Comparison of ENCODE assay signal across 1 cellular context in genomic region chrX:71652405-71652804, GRCh38.
TF ChIP-seq lines count a peak whose summit lies in the region.

No MANE protein-coding gene starts in this region.

TF ChIP-seq in neural cell, 6 proteins besides CTCF, POLR2A, EP300 and RAD21 (continued from another document):
- TF ChIP-seq, protein P1, sequence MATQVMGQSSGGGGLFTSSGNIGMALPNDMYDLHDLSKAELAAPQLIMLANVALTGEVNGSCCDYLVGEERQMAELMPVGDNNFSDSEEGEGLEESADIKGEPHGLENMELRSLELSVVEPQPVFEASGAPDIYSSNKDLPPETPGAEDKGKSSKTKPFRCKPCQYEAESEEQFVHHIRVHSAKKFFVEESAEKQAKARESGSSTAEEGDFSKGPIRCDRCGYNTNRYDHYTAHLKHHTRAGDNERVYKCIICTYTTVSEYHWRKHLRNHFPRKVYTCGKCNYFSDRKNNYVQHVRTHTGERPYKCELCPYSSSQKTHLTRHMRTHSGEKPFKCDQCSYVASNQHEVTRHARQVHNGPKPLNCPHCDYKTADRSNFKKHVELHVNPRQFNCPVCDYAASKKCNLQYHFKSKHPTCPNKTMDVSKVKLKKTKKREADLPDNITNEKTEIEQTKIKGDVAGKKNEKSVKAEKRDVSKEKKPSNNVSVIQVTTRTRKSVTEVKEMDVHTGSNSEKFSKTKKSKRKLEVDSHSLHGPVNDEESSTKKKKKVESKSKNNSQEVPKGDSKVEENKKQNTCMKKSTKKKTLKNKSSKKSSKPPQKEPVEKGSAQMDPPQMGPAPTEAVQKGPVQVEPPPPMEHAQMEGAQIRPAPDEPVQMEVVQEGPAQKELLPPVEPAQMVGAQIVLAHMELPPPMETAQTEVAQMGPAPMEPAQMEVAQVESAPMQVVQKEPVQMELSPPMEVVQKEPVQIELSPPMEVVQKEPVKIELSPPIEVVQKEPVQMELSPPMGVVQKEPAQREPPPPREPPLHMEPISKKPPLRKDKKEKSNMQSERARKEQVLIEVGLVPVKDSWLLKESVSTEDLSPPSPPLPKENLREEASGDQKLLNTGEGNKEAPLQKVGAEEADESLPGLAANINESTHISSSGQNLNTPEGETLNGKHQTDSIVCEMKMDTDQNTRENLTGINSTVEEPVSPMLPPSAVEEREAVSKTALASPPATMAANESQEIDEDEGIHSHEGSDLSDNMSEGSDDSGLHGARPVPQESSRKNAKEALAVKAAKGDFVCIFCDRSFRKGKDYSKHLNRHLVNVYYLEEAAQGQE (IDR thresholded peaks at IDR 0.05; ENCODE audit: borderline replicate concordance), result no peak
- TF ChIP-seq SMC3 (conservative IDR thresholded peaks at IDR 0.05; ENCODE audit: poor library complexity) (peak; percentile 22), TAF1 (IDR thresholded peaks at IDR 0.05; ENCODE audit: low read depth) (no peak)
